Comparison of ENCODE assay signal across 12 cellular contexts in genomic region chr10:128049226-128050010, GRCh38.
DNase-seq lines count a peak whose midpoint lies in the region; ATAC-seq, FAIRE-seq and TF ChIP-seq lines count a peak whose summit lies in the region.
"Had no signal": no experiment of that assay in that cellular context is flagged by ENCODE, and none has a peak within 500 bp of the region (broad histone marks: within the 10 kb centered on the region; RNA-seq: fewer than 3 reads in every experiment).

No MANE protein-coding gene starts in this region.

- H3K4me1 ChIP-seq in DOHH2 (ENCODE audit: control insufficient read depth, low read length) (peaks cover 58% of the 10 kb centered on the region), OCI-LY3 (ENCODE audit: low read length) (peaks cover 52% of the 10 kb centered on the region), trophoblast cell (ENCODE audit: control insufficient read depth in 1 of 2, insufficient read depth in 2 of 2, low read length in 2 of 2) (peaks cover 3 to 22% of the 10 kb centered on the region in 2 experiments), mesenchymal stem cell (ENCODE audit: control insufficient read depth, insufficient read depth, low read depth, low read length) (peaks cover 6% of the 10 kb centered on the region)
- H3K4me1 ChIP-seq: neural progenitor cell had no signal

- no peak for TF ChIP-seq CTCF in DOHH2 (IDR thresholded peaks at IDR 0.05; ENCODE audit: low read depth, low read length, poor library complexity, severe bottlenecking)
- no peak for TF ChIP-seq CTCF in OCI-LY3 (IDR thresholded peaks at IDR 0.05; ENCODE audit: low read depth, low read length)
- TF ChIP-seq CTCF in bronchial epithelial cell (IDR thresholded peaks at IDR 0.05; ENCODE audit: insufficient read depth, low read length, severe bottlenecking) = no peak

- no peak for FAIRE-seq in bronchial epithelial cell (lab: Jason Lieb, UNC)

- H3K36me3 ChIP-seq in DOHH2 (ENCODE audit: control insufficient read depth, low read length) = peaks cover 22% of the 10 kb centered on the region
- H3K36me3 ChIP-seq in OCI-LY3 (replicated peaks; ENCODE audit: low read depth, low read length) = peaks cover 44% of the 10 kb centered on the region
- H3K36me3 ChIP-seq in bronchial epithelial cell (ENCODE audit: control insufficient read depth, insufficient read depth, low read length) = peaks cover 19% of the 10 kb centered on the region
- peaks cover 4 to 6% of the 10 kb centered on the region in 2 experiments for H3K36me3 ChIP-seq in trophoblast cell (ENCODE audit: control insufficient read depth in 1 of 2, insufficient read depth in 2 of 2, low read length in 2 of 2)
- H3K36me3 ChIP-seq in mesenchymal stem cell (ENCODE audit: control insufficient read depth in 1 of 2, insufficient read depth in 2 of 2, low read depth in 1 of 2, low read length in 2 of 2) = peaks cover 7 to 9% of the 10 kb centered on the region in 2 experiments
- H3K36me3 ChIP-seq: neural progenitor cell had no signal

- H4K8ac ChIP-seq in trophoblast cell (ENCODE audit: low read depth, low read length) (no peak overlapping the region), mesenchymal stem cell (ENCODE audit: low read length) (no peak overlapping the region)

- H2BK15ac ChIP-seq in mesenchymal stem cell (ENCODE audit: low read depth, poor library complexity, severe bottlenecking) = no peak overlapping the region

- no peaks in the 10 kb centered on the region for H3K79me1 ChIP-seq in trophoblast cell (ENCODE audit: low read length)
- peaks cover 2% of the 10 kb centered on the region for H3K79me1 ChIP-seq in mesenchymal stem cell (replicated peaks; ENCODE audit: low read length, poor library complexity, severe bottlenecking)

- peaks cover 28% of the 10 kb centered on the region for H3K79me2 ChIP-seq in DOHH2 (ENCODE audit: control insufficient read depth, low read length)
- H3K79me2 ChIP-seq in OCI-LY3 (ENCODE audit: low read length) = peaks cover 72% of the 10 kb centered on the region
- H3K79me2 ChIP-seq in trophoblast cell (ENCODE audit: control insufficient read depth, insufficient read depth, low read length, poor library complexity) = peaks cover 2% of the 10 kb centered on the region

- no peak overlapping the region for H2BK5ac ChIP-seq in trophoblast cell (ENCODE audit: low read depth, low read length, poor library complexity)
- H2BK5ac ChIP-seq in mesenchymal stem cell (ENCODE audit: low read depth, low read length, poor library complexity, severe bottlenecking) = no peak overlapping the region

- no CpG with 5 or more reads among the region's 21 CpGs for whole genome bisulfite sequencing in trophoblast cell (ENCODE audit: extremely low coverage, insufficient coverage, insufficient read length)
- WGBS in mesenchymal stem cell = 94% methylated on average over 21 of the region's 21 CpGs

- H2BK120ac ChIP-seq in trophoblast cell (ENCODE audit: insufficient read depth, low read length, poor library complexity) = no peak overlapping the region
- no peak overlapping the region for H2BK120ac ChIP-seq in mesenchymal stem cell (ENCODE audit: low read depth, low read length)

- no peak for ATAC-seq in HG02885 (IDR thresholded peaks at IDR 0.05; ENCODE audit: poor library complexity, unreplicated experiment)
- ATAC-seq in HG03108 (IDR thresholded peaks at IDR 0.05; ENCODE audit: unreplicated experiment) = no peak

- H3K9ac ChIP-seq in OCI-LY3 (ENCODE audit: low read length) = peak overlapping the region; percentile 86
- no peak overlapping the region for H3K9ac ChIP-seq in trophoblast cell (ENCODE audit: low read length)
- no peak overlapping the region for H3K9ac ChIP-seq in mesenchymal stem cell (ENCODE audit: low read length)
- H3K9ac ChIP-seq: neural progenitor cell had no signal

- H2AFZ ChIP-seq in OCI-LY3 (ENCODE audit: low read depth, low read length) (no peak overlapping the region), trophoblast cell (ENCODE audit: insufficient read depth, low read length, poor library complexity) (no peak overlapping the region), mesenchymal stem cell (ENCODE audit: low read depth, low read length) (no peak overlapping the region)
- H2AFZ ChIP-seq: neural progenitor cell had no signal

- H3K4ac ChIP-seq in trophoblast cell (ENCODE audit: low read depth, low read length) = no peak overlapping the region
- no peak overlapping the region for H3K4ac ChIP-seq in mesenchymal stem cell (ENCODE audit: low read depth in 1 of 2, low read length in 2 of 2)

- H2BK12ac ChIP-seq in trophoblast cell (ENCODE audit: low read length) (no peak overlapping the region), mesenchymal stem cell (ENCODE audit: low read length in 2 of 2) (no peak overlapping the region)

- H3K18ac ChIP-seq in trophoblast cell (ENCODE audit: low read length) (no peak overlapping the region), mesenchymal stem cell (ENCODE audit: low read depth in 1 of 2, low read length in 2 of 2) (no peak overlapping the region)

- H3K9me2 ChIP-seq in DOHH2 (replicated peaks; ENCODE audit: control insufficient read depth, low read length) = no peaks in the 10 kb centered on the region

- H3K14ac ChIP-seq in trophoblast cell (ENCODE audit: low read length) (no peak overlapping the region), mesenchymal stem cell (ENCODE audit: low read length in 2 of 2) (no peak overlapping the region)

- no peaks in the 10 kb centered on the region for H3K27me3 ChIP-seq in DOHH2 (ENCODE audit: control insufficient read depth, low read length)
- no peaks in the 10 kb centered on the region for H3K27me3 ChIP-seq in OCI-LY3 (ENCODE audit: low read depth, low read length)
- H3K27me3 ChIP-seq in bronchial epithelial cell (ENCODE audit: control insufficient read depth, insufficient read depth, low read length) = no peaks in the 10 kb centered on the region
- H3K27me3 ChIP-seq in trophoblast cell (ENCODE audit: insufficient read depth, low read length) = no peaks in the 10 kb centered on the region
- no peaks in the 10 kb centered on the region for H3K27me3 ChIP-seq in mesenchymal stem cell (ENCODE audit: control insufficient read depth in 1 of 2, insufficient read depth in 1 of 2, low read length in 2 of 2)

- peaks cover 6% of the 10 kb centered on the region for H3F3A ChIP-seq in DOHH2 (ENCODE audit: control insufficient read depth, insufficient read depth)

- no peak for DNase-seq in bronchial epithelial cell (ENCODE audit: low read depth)
- DNase-seq in trophoblast cell = peak; percentile 97 to 98
- DNase-seq in mesenchymal stem cell = no peak
- no peak for DNase-seq in HuH-7 (ENCODE audit: low spot score)
- DNase-seq: activated CD4-positive, alpha-beta T cell treated with anti-CD3 and anti-CD28 coated beads, Interleukin-2, amount 50 U/mL, for 1 hour; IMR-90; NCI-H774 had no signal

- no peak overlapping the region for H3K27ac ChIP-seq in DOHH2 (ENCODE audit: low read depth, low read length)
- peak overlapping the region; percentile 81 for H3K27ac ChIP-seq in OCI-LY3 (ENCODE audit: low read length)
- peak overlapping the region; percentile 29 for H3K27ac ChIP-seq in trophoblast cell (ENCODE audit: low read depth, low read length)
- no peak overlapping the region for H3K27ac ChIP-seq in mesenchymal stem cell (ENCODE audit: low read length, poor library complexity, severe bottlenecking)
- H3K27ac ChIP-seq: neural progenitor cell had no signal

- H3K4me2 ChIP-seq in DOHH2 (ENCODE audit: low read length) (peak overlapping the region; percentile 91), OCI-LY3 (ENCODE audit: low read length) (peak overlapping the region; percentile 94), trophoblast cell (ENCODE audit: low read length) (peak overlapping the region; percentile 10), mesenchymal stem cell (ENCODE audit: low read length, poor library complexity, severe bottlenecking) (no peak overlapping the region)
- H3K4me2 ChIP-seq: neural progenitor cell had no signal

- H3K9me3 ChIP-seq in DOHH2 (ENCODE audit: control insufficient read depth, insufficient read depth, low read length) (no peaks in the 10 kb centered on the region), OCI-LY3 (ENCODE audit: insufficient read depth, low read length) (no peaks in the 10 kb centered on the region), trophoblast cell (ENCODE audit: insufficient read depth, low read depth, low read length) (no peaks in the 10 kb centered on the region), mesenchymal stem cell (ENCODE audit: control insufficient read depth, low read length) (no peaks in the 10 kb centered on the region)

- H3K4me3 ChIP-seq in DOHH2 (ENCODE audit: low read length) = peak overlapping the region; percentile 88
- peak overlapping the region; percentile 96 for H3K4me3 ChIP-seq in OCI-LY3 (ENCODE audit: low read length)
- H3K4me3 ChIP-seq in bronchial epithelial cell (ENCODE audit: low read depth, low read length) = peak overlapping the region; percentile 66
- H3K4me3 ChIP-seq in trophoblast cell (ENCODE audit: low read depth, low read length) = no peak overlapping the region
- H3K4me3 ChIP-seq in mesenchymal stem cell (ENCODE audit: insufficient read depth in 1 of 2, low read depth in 1 of 2, low read length in 2 of 2) = no peak overlapping the region
- H3K4me3 ChIP-seq: neural progenitor cell had no signal

- H4K20me1 ChIP-seq in DOHH2 (ENCODE audit: control insufficient read depth, insufficient read depth, low read depth, low read length) (no peaks in the 10 kb centered on the region), OCI-LY3 (ENCODE audit: insufficient read depth, low read length) (peaks cover 14% of the 10 kb centered on the region)

- H2AK5ac ChIP-seq in trophoblast cell (ENCODE audit: low read length) (no peak overlapping the region), mesenchymal stem cell (ENCODE audit: low read length, severe bottlenecking) (no peak overlapping the region)

- peak overlapping the region; percentile 6 for H4K91ac ChIP-seq in trophoblast cell (ENCODE audit: low read depth, low read length)
- H4K91ac ChIP-seq in mesenchymal stem cell (ENCODE audit: low read length) = no peak overlapping the region

- H3K23ac ChIP-seq in trophoblast cell (ENCODE audit: low read length) (no peak overlapping the region), mesenchymal stem cell (ENCODE audit: low read length in 2 of 2) (no peak overlapping the region)

- no peak overlapping the region for H4K12ac ChIP-seq in trophoblast cell (ENCODE audit: low read depth, low read length)

Comparison
In these comparisons a context has a peak if more than half of its experiments do, and no peak if none do; other contexts are left out.
1. H3K27ac ChIP-seq: peak in OCI-LY3 (single experiment) and trophoblast cell (single experiment); none in DOHH2 (single experiment) and mesenchymal stem cell (single experiment).
2. H3K4me3 ChIP-seq: peak in DOHH2 (single experiment), OCI-LY3 (single experiment) and bronchial epithelial cell (single experiment); none in trophoblast cell (single experiment) and mesenchymal stem cell (0 of 2).
3. DNase-seq: peak in trophoblast cell (2 of 2); none in bronchial epithelial cell (single experiment), mesenchymal stem cell (single experiment) and HuH-7 (single experiment).